In the genomic region with DNA sequence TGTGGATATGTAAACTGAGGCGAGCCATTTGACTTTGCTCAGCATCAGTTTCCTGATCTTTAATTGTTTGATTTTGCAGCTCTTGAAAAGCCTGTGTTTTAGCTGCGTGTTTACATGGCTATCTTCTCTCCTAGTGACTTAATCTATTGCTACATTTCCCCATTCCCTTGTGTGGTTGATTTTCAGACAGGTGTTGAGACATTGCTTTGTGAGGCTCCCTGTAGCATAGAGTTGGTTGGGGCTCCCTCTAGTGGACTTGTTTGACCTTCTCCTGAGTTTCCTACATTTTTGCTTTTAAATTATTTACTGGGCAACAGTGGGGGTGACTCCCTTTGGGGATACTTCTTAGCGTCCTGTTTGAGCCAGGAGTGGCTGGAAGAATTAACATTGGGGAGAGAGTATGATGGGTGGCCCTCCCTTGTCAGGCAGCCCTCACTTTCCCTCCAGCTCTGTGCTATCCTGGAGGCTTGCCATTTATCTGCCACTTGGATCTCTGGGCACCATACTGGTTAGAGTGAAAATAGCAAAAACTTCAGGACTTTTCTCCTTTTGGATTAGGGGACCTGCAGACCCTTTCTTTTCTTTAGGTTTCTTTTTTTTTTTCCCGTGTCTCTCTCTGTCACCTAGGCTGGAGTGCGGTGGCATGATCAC, we compare ENCODE assay signal across 8 cellular contexts. TPM values are rescaled to one million over a fixed set of nuclear protein-coding genes. Genes with fewer than 3 reads are reported as not detected.
A peak's percentile ranks its signal among the peaks of the same experiment; 100 is the strongest.
DNase-seq lines count a peak whose midpoint lies in the region; ATAC-seq and TF ChIP-seq lines count a peak whose summit lies in the region.

No MANE protein-coding gene starts in this region.

- no peaks in the 10 kb centered on the region for H3K9me3 Mint-ChIP-seq in activated CD4-positive, alpha-beta T cell treated with anti-CD3 and anti-CD28 coated beads, Interleukin-2, amount 10 ng/mL, durations not matched to agents 24 days and 14 days

- no peak overlapping the region for H3K27ac Mint-ChIP-seq in activated CD4-positive, alpha-beta T cell treated with anti-CD3 and anti-CD28 coated beads, Interleukin-2, amount 10 ng/mL, durations not matched to agents 24 days and 14 days

- no peaks in the 10 kb centered on the region for H3K9me3 ChIP-seq in right lobe of liver

- no peaks in the 10 kb centered on the region for H3K4me1 ChIP-seq in right lobe of liver

- 10% methylated on average over 3 of the region's 5 CpGs for WGBS in right lobe of liver (ENCODE audit: insufficient coverage, low coverage, low lambda C conversion rate, missing lambda C conversion rate)

- intact Hi-C loops in activated CD4-positive, alpha-beta T cell treated with anti-CD3 and anti-CD28 coated beads, Interleukin-2, amount 10 ng/mL, durations not matched to agents 24 days and 14 days (cut with micrococcal nuclease), result loop anchor here (1.0 to 2.0 kb wide), 4 partner anchors 29 to 132 kb away; partner anchors contain the start of genes DPAGT1 and NLRX1
- intact Hi-C loops in right lobe of liver (cut with DNase I), result no loop called here

- DNase-seq in GM06990 (ENCODE audit: extremely low read depth, insufficient read length) (no peak), NCI-H69 (lab: John Stamatoyannopoulos, UW) (peak; percentile 89), dermis microvascular lymphatic vessel endothelial cell (ENCODE audit: low read depth in 2 of 2) (peak; percentile 82 to 85), right lobe of liver (peak in 1 of 3 donors; percentile 76)
- DNase-seq in activated CD4-positive, alpha-beta T cell treated with anti-CD3 and anti-CD28 coated beads, Interleukin-2, amount 10 ng/mL, durations not matched to agents 24 days and 14 days, result peak; percentile 93
- peak; percentile 6 to 44 for DNase-seq in stimulated activated CD8-positive, alpha-beta memory T cell treated with anti-CD3 and anti-CD28 coated beads, Interleukin-15, amount 100 ng/mL, for 4 hours (ENCODE audit: low read depth in 2 of 2)

- TF ChIP-seq CTCF in GM06990 (IDR thresholded peaks at IDR 0.05; ENCODE audit: insufficient read depth, low read length, poor library complexity, severe bottlenecking) (peak; percentile 79), right lobe of liver (IDR thresholded peaks at IDR 0.05) (peak; percentile 77 to 89 (median 82))

- peaks cover 6% of the 10 kb centered on the region for H3K4me1 Mint-ChIP-seq in activated CD4-positive, alpha-beta T cell treated with anti-CD3 and anti-CD28 coated beads, Interleukin-2, amount 10 ng/mL, durations not matched to agents 24 days and 14 days

- no peaks in the 10 kb centered on the region for H3K36me3 ChIP-seq in GM06990 (ENCODE audit: control insufficient read depth, insufficient read depth, low read length)
- no peaks in the 10 kb centered on the region for H3K36me3 ChIP-seq in right lobe of liver

- H3K36me3 Mint-ChIP-seq in activated CD4-positive, alpha-beta T cell treated with anti-CD3 and anti-CD28 coated beads, Interleukin-2, amount 10 ng/mL, durations not matched to agents 24 days and 14 days (ENCODE audit: low read depth), result no peaks in the 10 kb centered on the region

- no peaks in the 10 kb centered on the region for H3K27me3 Mint-ChIP-seq in activated CD4-positive, alpha-beta T cell treated with anti-CD3 and anti-CD28 coated beads, Interleukin-2, amount 10 ng/mL, durations not matched to agents 24 days and 14 days

- no peak overlapping the region for H3K4me3 ChIP-seq in GM06990 (replicated peaks; ENCODE audit: low read depth, low read length)
- H3K4me3 ChIP-seq in right lobe of liver, result no peak overlapping the region

- no peak overlapping the region for H3K27ac ChIP-seq in right lobe of liver

- no peak overlapping the region for H3K4me3 Mint-ChIP-seq in activated CD4-positive, alpha-beta T cell treated with anti-CD3 and anti-CD28 coated beads, Interleukin-2, amount 10 ng/mL, durations not matched to agents 24 days and 14 days

- no peak for TF ChIP-seq POLR2A in right lobe of liver (IDR thresholded peaks at IDR 0.05)

- no peaks in the 10 kb centered on the region for H3K27me3 ChIP-seq in GM06990 (replicated peaks; ENCODE audit: control insufficient read depth, insufficient read depth, low read length)
- no peaks in the 10 kb centered on the region for H3K27me3 ChIP-seq in right lobe of liver

- ATAC-seq in HG03565 (IDR thresholded peaks at IDR 0.05; ENCODE audit: unreplicated experiment) (peak; percentile 45), right lobe of liver (peak; percentile 96 to 99 (median 98)), HG02623 (IDR thresholded peaks at IDR 0.05; ENCODE audit: unreplicated experiment) (no peak)

RNA-seq across cellular contexts. Expression of gene CBL, which starts 9.2 kb away (rescaled TPM):
- total RNA-seq in activated CD4-positive, alpha-beta T cell treated with anti-CD3 and anti-CD28 coated beads, Interleukin-2, amount 10 ng/mL, durations not matched to agents 24 days and 14 days, result 36.4 and 36.5 TPM in 2 replicates
- total RNA-seq in dermis microvascular lymphatic vessel endothelial cell (7.4 and 9.4 TPM in 2 replicates), right lobe of liver (1 to 10 TPM; 3.1 to 7.1 (median 4.6) TPM)

RNA-seq across cellular contexts. Expression of gene NHERF4, which starts 11.7 kb away (rescaled TPM):
- total RNA-seq in activated CD4-positive, alpha-beta T cell treated with anti-CD3 and anti-CD28 coated beads, Interleukin-2, amount 10 ng/mL, durations not matched to agents 24 days and 14 days, result 0.54 and 0.58 TPM in 2 replicates
- not detected in 2 replicates for total RNA-seq in dermis microvascular lymphatic vessel endothelial cell
- total RNA-seq in right lobe of liver, result under 1 TPM in 1 of 6 experiments, not detected in 5; 0.32 TPM

RNA-seq across cellular contexts. Expression of gene NLRX1, which starts 28.4 kb away (rescaled TPM):
- 23.3 and 25.0 TPM in 2 replicates for total RNA-seq in activated CD4-positive, alpha-beta T cell treated with anti-CD3 and anti-CD28 coated beads, Interleukin-2, amount 10 ng/mL, durations not matched to agents 24 days and 14 days
- 11.0 and 16.1 TPM in 2 replicates for total RNA-seq in dermis microvascular lymphatic vessel endothelial cell
- total RNA-seq in right lobe of liver, result 10 to 100 TPM in 4 of 6 experiments, 1 to 10 TPM in 2; 8.1 to 13.2 (median 10.9) TPM

RNA-seq across cellular contexts. Expression of gene ABCG4, which starts 48.1 kb away (rescaled TPM):
- 0.07 TPM in 1 of 2 replicates, not detected in the other for total RNA-seq in activated CD4-positive, alpha-beta T cell treated with anti-CD3 and anti-CD28 coated beads, Interleukin-2, amount 10 ng/mL, durations not matched to agents 24 days and 14 days
- under 0.01 TPM in 1 of 2 replicates, not detected in the other for total RNA-seq in dermis microvascular lymphatic vessel endothelial cell
- total RNA-seq in right lobe of liver, result under 1 TPM in 4 of 6 experiments, not detected in 2; 0.04 to 0.22 (median 0.09) TPM
